Comparison of ENCODE assay signal across 9 cellular contexts in genomic region chr3:87228316-87228715, GRCh38. TPM values are rescaled to one million over a fixed set of nuclear protein-coding genes. Genes with fewer than 3 reads are reported as not detected.
DNase-seq lines count a peak whose midpoint lies in the region; ATAC-seq and TF ChIP-seq lines count a peak whose summit lies in the region.
"Had no signal": no experiment of that assay in that cellular context is flagged by ENCODE, and none has a peak within 500 bp of the region (broad histone marks: within the 10 kb centered on the region; RNA-seq: fewer than 3 reads in every experiment).

No MANE protein-coding gene starts in this region.

- TF ChIP-seq CTCF in transverse colon (IDR thresholded peaks at IDR 0.05), result no peak

- H3K27ac Mint-ChIP-seq in activated T-cell treated with anti-CD3 and anti-CD28 coated beads, Interleukin-2, amount 50 U/mL, for 72 hours, result peak overlapping the region; percentile 98
- H3K27ac Mint-ChIP-seq in activated naive CD8-positive, alpha-beta T cell treated with anti-CD3 and anti-CD28 coated beads, Interleukin-2, amount 10 ng/mL, durations not matched to agents 7 days and 5 days, result no peak overlapping the region

- in situ Hi-C loops in transverse colon (cut with MboI; ENCODE audit: low pct_ligation_motif_present in 1 of 4, low pct_unique_long_range_greater_than_20kb in 1 of 4, low sequenced_read_pairs in 3 of 4), result no loop called here

- POLR2A ChIA-PET in activated naive CD8-positive, alpha-beta T cell treated with anti-CD3 and anti-CD28 coated beads, Interleukin-2, amount 10 ng/mL, durations not matched to agents 7 days and 5 days (lab: Charles Lee), result no interaction called here

- peaks cover 1 to 7% of the 10 kb centered on the region in 2 donors for H3K36me3 Mint-ChIP-seq in activated T-cell treated with anti-CD3 and anti-CD28 coated beads, Interleukin-2, amount 50 U/mL, for 72 hours (ENCODE audit: insufficient read depth in 2 of 2)
- peaks cover 9% of the 10 kb centered on the region for H3K36me3 Mint-ChIP-seq in activated naive CD8-positive, alpha-beta T cell treated with anti-CD3 and anti-CD28 coated beads, Interleukin-2, amount 10 ng/mL, durations not matched to agents 7 days and 5 days

- peak overlapping the region in 3 of 4 donors; percentile 82 to 98 (median 97) for H3K4me3 ChIP-seq in transverse colon

- intact Hi-C loops in transverse colon (cut with DNase I; ENCODE audit: low total_unique reads), result no loop called here

- H3K36me3 ChIP-seq in transverse colon, result no peaks in the 10 kb centered on the region

- TF ChIP-seq EP300 in transverse colon (IDR thresholded peaks at IDR 0.05; ENCODE audit: low read depth), result no peak

- H3K27me3 Mint-ChIP-seq in activated T-cell treated with anti-CD3 and anti-CD28 coated beads, Interleukin-2, amount 50 U/mL, for 72 hours (ENCODE audit: low read depth), result peaks cover 6% of the 10 kb centered on the region
- peaks cover 11% of the 10 kb centered on the region for H3K27me3 Mint-ChIP-seq in activated naive CD8-positive, alpha-beta T cell treated with anti-CD3 and anti-CD28 coated beads, Interleukin-2, amount 10 ng/mL, durations not matched to agents 7 days and 5 days

- H3K27me3 ChIP-seq in transverse colon, result no peaks in the 10 kb centered on the region

- ATAC-seq in activated T-cell treated with anti-CD3 and anti-CD28 coated beads, Interleukin-2, amount 50 U/mL, for 72 hours (replicated peaks in 1 of 2), result no peak
- ATAC-seq in activated naive CD8-positive, alpha-beta T cell treated with anti-CD3 and anti-CD28 coated beads, Interleukin-2, amount 10 ng/mL, durations not matched to agents 7 days and 5 days (ENCODE audit: low read depth), result no peak
- no peak for ATAC-seq in HG03097 (IDR thresholded peaks at IDR 0.05; ENCODE audit: low FRiP score, unreplicated experiment)

- DNase-seq in activated T-cell treated with anti-CD3 and anti-CD28 coated beads, Interleukin-2, amount 50 U/mL, for 72 hours, result no peak
- DNase-seq in activated T-cell treated with anti-CD3 and anti-CD28 coated beads, Interleukin-2, amount 50 U/mL, for 1 hour, result no peak
- DNase-seq in activated naive CD8-positive, alpha-beta T cell treated with anti-CD3 and anti-CD28 coated beads, Interleukin-2, amount 10 ng/mL, durations not matched to agents 7 days and 5 days, result no peak
- DNase-seq in kidney tubule cell (ENCODE audit: low spot score), result peak; percentile 45
- no peak for DNase-seq in transverse colon
- no peak for DNase-seq in NCI-H446 (lab: John Stamatoyannopoulos, UW)
- DNase-seq in stimulated activated CD4-positive, alpha-beta T cell treated with anti-CD3 and anti-CD28 coated beads, Interleukin-2, amount 100 ng/mL, for 24 hours, result no peak

- H3K9me3 Mint-ChIP-seq in activated T-cell treated with anti-CD3 and anti-CD28 coated beads, Interleukin-2, amount 50 U/mL, for 72 hours, result no peaks in the 10 kb centered on the region
- H3K9me3 Mint-ChIP-seq in activated naive CD8-positive, alpha-beta T cell treated with anti-CD3 and anti-CD28 coated beads, Interleukin-2, amount 10 ng/mL, durations not matched to agents 7 days and 5 days, result no peaks in the 10 kb centered on the region

- WGBS in transverse colon (ENCODE audit: low coverage in 1 of 2), 2 donors, result 44% methylated on average over 1 of the region's 1 CpG; no CpG with 5 or more reads in 1 of the 2 donors

- peaks cover 33% of the 10 kb centered on the region for H3K4me1 Mint-ChIP-seq in activated T-cell treated with anti-CD3 and anti-CD28 coated beads, Interleukin-2, amount 50 U/mL, for 72 hours (ENCODE audit: low read depth)
- peaks cover 19% of the 10 kb centered on the region for H3K4me1 Mint-ChIP-seq in activated naive CD8-positive, alpha-beta T cell treated with anti-CD3 and anti-CD28 coated beads, Interleukin-2, amount 10 ng/mL, durations not matched to agents 7 days and 5 days

- H3K4me1 ChIP-seq in transverse colon, result peaks cover 5 to 31% (median 23%) of the 10 kb centered on the region in 4 donors

- peak overlapping the region in 2 of 4 donors; percentile 96 to 99 for H3K27ac ChIP-seq in transverse colon

- no peak for TF ChIP-seq POLR2A in transverse colon (IDR thresholded peaks at IDR 0.05)

- H3K9me3 ChIP-seq in transverse colon, result no peaks in the 10 kb centered on the region

- H3K4me3 Mint-ChIP-seq in activated T-cell treated with anti-CD3 and anti-CD28 coated beads, Interleukin-2, amount 50 U/mL, for 72 hours, result peak overlapping the region; percentile 99
- H3K4me3 Mint-ChIP-seq in activated naive CD8-positive, alpha-beta T cell treated with anti-CD3 and anti-CD28 coated beads, Interleukin-2, amount 10 ng/mL, durations not matched to agents 7 days and 5 days, result peak overlapping the region; percentile 99

RNA-seq across cellular contexts. Expression of gene CHMP2B, which starts 1.2 kb away (rescaled TPM):
- 10 to 100 TPM; 22.5 to 25.4 TPM for total RNA-seq in activated T-cell treated with anti-CD3 and anti-CD28 coated beads, Interleukin-2, amount 50 U/mL, for 72 hours
- 10 to 100 TPM; 22.9 to 23.7 TPM for total RNA-seq in activated naive CD8-positive, alpha-beta T cell treated with anti-CD3 and anti-CD28 coated beads, Interleukin-2, amount 10 ng/mL, durations not matched to agents 7 days and 5 days
- 100 to 1,000 TPM in 1 of 4 donors, 10 to 100 TPM in 2, 1 to 10 TPM in 1; 7.8 to 126 (median 54.6) TPM for total RNA-seq in transverse colon

RNA-seq across cellular contexts. Expression of gene POU1F1, which starts 48.1 kb away (rescaled TPM):
- total RNA-seq in activated T-cell treated with anti-CD3 and anti-CD28 coated beads, Interleukin-2, amount 50 U/mL, for 72 hours, result not detected
- not detected for total RNA-seq in activated naive CD8-positive, alpha-beta T cell treated with anti-CD3 and anti-CD28 coated beads, Interleukin-2, amount 10 ng/mL, durations not matched to agents 7 days and 5 days
- not detected for total RNA-seq in transverse colon
- total RNA-seq: T-helper 2 cell treated with Interferon-gamma antibody and Interleukin-4, amounts not matched to agents 100 ng/mL and 5 ng/mL, for 36 hours had no signal
